Comparison of ENCODE assay signal across 27 cellular contexts in the genomic region with DNA sequence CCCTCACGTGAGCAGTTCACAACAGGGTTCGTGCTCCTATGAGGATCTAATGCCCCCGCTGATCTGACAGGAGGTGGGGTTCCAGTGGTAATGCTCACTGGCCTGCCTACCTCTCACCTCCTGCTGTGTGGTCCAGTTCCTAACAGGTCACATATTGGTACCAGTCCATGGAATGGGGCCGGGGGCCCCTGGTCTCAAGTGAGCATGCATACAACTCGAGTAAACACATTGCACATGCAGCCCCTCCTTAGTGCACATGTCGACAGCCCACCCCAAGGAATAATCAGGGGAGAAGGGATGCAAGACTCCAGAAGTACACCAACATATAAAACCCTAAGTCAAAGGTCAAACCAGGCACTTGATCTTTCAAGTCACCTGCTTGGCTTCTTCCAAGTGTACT.
"Had no signal": no experiment of that assay in that cellular context is flagged by ENCODE, and none has a peak within 500 bp of the region (broad histone marks: within the 10 kb centered on the region; RNA-seq: fewer than 3 reads in every experiment).

No MANE protein-coding gene starts in this region.

- ATAC-seq: stimulated activated effector memory CD8-positive, alpha-beta T cell treated with anti-CD3 and anti-CD28 coated beads, Interleukin-12 subunit alpha, Interleukin-12 subunit beta, amount 100 ng/mL, for 72 hours; stimulated activated memory B cell treated with anti-CD40 and anti-IgM and Interleukin-4, amounts not matched to agents 10 μg/mL and 1 μg/mL and 100 μg/mL, for 72 hours; stimulated activated naive B cell treated with anti-CD40 and anti-IgM and Interleukin-4, amounts not matched to agents 10 μg/mL and 1 μg/mL and 100 μg/mL, for 72 hours; stimulated activated naive CD8-positive, alpha-beta T cell treated with anti-CD3 and anti-CD28 coated beads, Interleukin-15, amount 100 ng/mL, for 72 hours; stimulated activated naive CD8-positive, alpha-beta T cell treated with anti-CD3 and anti-CD28 coated beads, Interleukin-15, Interleukin-2, amounts not matched to agents 100 U/mL and 50 U/mL, for 24 hours; upper lobe of right lung had no signal

- H3K9me3 ChIP-seq: stomach, suprapubic skin, testis, thoracic aorta, thyroid gland, tibial artery, tibial nerve, transverse colon, upper lobe of left lung, upper lobe of right lung, uterus, vagina had no signal

- H3K4me3 ChIP-seq: stomach, suprapubic skin, testis, thoracic aorta, thyroid gland, tibial artery, tibial nerve, transverse colon, upper lobe of left lung, upper lobe of right lung, uterus, vagina had no signal

- H3K27ac ChIP-seq: stomach, suprapubic skin, testis, thoracic aorta, thyroid gland, tibial artery, tibial nerve, transverse colon, upper lobe of left lung, upper lobe of right lung, uterus, vagina had no signal

- H3K36me3 ChIP-seq: stomach, suprapubic skin, thoracic aorta, thyroid gland, tibial artery, tibial nerve, transverse colon, upper lobe of left lung, upper lobe of right lung, uterus, vagina had no signal

- DNase-seq: stimulated activated CD4-positive, alpha-beta T cell treated with anti-CD3 and anti-CD28 coated beads, Interleukin-2, amount 100 ng/mL, for 48 hours; stimulated activated CD4-positive, alpha-beta T cell treated with anti-CD3 and anti-CD28 coated beads, Interleukin-4, amount 100 ng/mL, for 1 hour; stimulated activated CD4-positive, alpha-beta T cell treated with anti-CD3 and anti-CD28 coated beads, Interleukin-4, amount 100 ng/mL, for 24 hours; stimulated activated CD4-positive, alpha-beta T cell treated with anti-CD3 and anti-CD28 coated beads, Interleukin-4, amount 100 ng/mL, for 4 hours; stimulated activated CD8-positive, alpha-beta memory T cell treated with anti-CD3 and anti-CD28 coated beads, Interleukin-4, amount 100 ng/mL, for 48 hours; stimulated activated naive B cell treated with anti-CD40 and anti-IgM and Interleukin-4, amounts not matched to agents 10 μg/mL and 1 μg/mL and 100 μg/mL, for 72 hours; stimulated activated naive CD4-positive, alpha-beta T cell; stimulated activated naive CD4-positive, alpha-beta T cell treated with Interleukin-2 at 50 U/mL for 16 hours; stimulated activated naive CD8-positive, alpha-beta T cell treated with anti-CD3 and anti-CD28 coated beads, Interleukin-15, amount 100 ng/mL, for 72 hours; stimulated activated naive CD8-positive, alpha-beta T cell treated with anti-CD3 and anti-CD28 coated beads, Interleukin-15, Interleukin-2, amounts not matched to agents 100 U/mL and 50 U/mL, for 24 hours; stomach; substantia nigra; testis; thyroid gland; tibial artery; transverse colon; trophoblast cell; upper lobe of left lung; upper lobe of right lung; uterus had no signal

- H3K4me1 ChIP-seq: stomach, suprapubic skin, testis, thyroid gland, tibial artery, tibial nerve, transverse colon, upper lobe of left lung, upper lobe of right lung, uterus, vagina had no signal

- H3K27me3 ChIP-seq: stomach, suprapubic skin, testis, thyroid gland, tibial artery, tibial nerve, transverse colon, upper lobe of left lung, upper lobe of right lung, uterus, vagina had no signal

- FAIRE-seq: urothelium cell line had no signal
